26 cellular contexts compared by ENCODE assay signal in genomic region chr18:13672657-13673056, GRCh38. TPM values are rescaled to one million over a fixed set of nuclear protein-coding genes. Genes with fewer than 3 reads are reported as not detected.
DNase-seq lines count a peak whose midpoint lies in the region; ATAC-seq, FAIRE-seq and TF ChIP-seq lines count a peak whose summit lies in the region.
"Had no signal": no experiment of that assay in that cellular context is flagged by ENCODE, and none has a peak within 500 bp of the region (broad histone marks: within the 10 kb centered on the region; RNA-seq: fewer than 3 reads in every experiment).

No MANE protein-coding gene starts in this region.

- TF ChIP-seq POLR2A in gastrocnemius medialis (IDR thresholded peaks at IDR 0.05) = no peak

- H3K4me1 ChIP-seq in OCI-LY7 (ENCODE audit: insufficient read depth, low read length, poor library complexity, severe bottlenecking) (no peaks in the 10 kb centered on the region), SK-N-SH (ENCODE audit: control insufficient read depth in 1 of 2, insufficient read depth in 2 of 2, low read depth in 1 of 2, low read length in 1 of 2) (no peaks in the 10 kb centered on the region), gastrocnemius medialis (no peaks in the 10 kb centered on the region), smooth muscle cell (ENCODE audit: low read depth) (no peaks in the 10 kb centered on the region)
- H3K4me1 ChIP-seq: Caco-2 had no signal

- H3K9ac ChIP-seq in SK-N-SH (no peak overlapping the region), smooth muscle cell (ENCODE audit: low read depth) (no peak overlapping the region)
- H3K9ac ChIP-seq: KMS-11 had no signal

- H3K4me1 Mint-ChIP-seq in endothelial cell (ENCODE audit: unreplicated experiment) = no peaks in the 10 kb centered on the region
- H3K4me1 Mint-ChIP-seq: activated naive CD4-positive, alpha-beta T cell treated with anti-CD3 and anti-CD28 coated beads, Interleukin-2, amount 10 ng/mL, durations not matched to agents 7 days and 5 days had no signal

- H3K4me3 ChIP-seq in OCI-LY7 (ENCODE audit: low read depth, low read length, poor library complexity, severe bottlenecking) (no peak overlapping the region), SK-N-SH (ENCODE audit: low read depth in 2 of 2, low read length in 1 of 2) (no peak overlapping the region), gastrocnemius medialis (no peak overlapping the region), smooth muscle cell (no peak overlapping the region)
- H3K4me3 ChIP-seq: GM12878, right atrium auricular region, stomach, transverse colon had no signal

- intact Hi-C loops in OCI-LY7 (cut with micrococcal nuclease; ENCODE audit: unreplicated experiment) = no loop called here
- intact Hi-C loops in gastrocnemius medialis (cut with DNase I; ENCODE audit: low total_unique reads) = no loop called here

- H4K20me1 ChIP-seq in OCI-LY7 (ENCODE audit: insufficient read depth, low read length) (no peaks in the 10 kb centered on the region), SK-N-SH (ENCODE audit: insufficient read depth) (no peaks in the 10 kb centered on the region), smooth muscle cell (ENCODE audit: low read depth) (no peaks in the 10 kb centered on the region)

- 85% methylated on average over 7 of the region's 7 CpGs for WGBS in SK-N-SH (ENCODE audit: low lambda C conversion rate)
- 98% methylated on average over 7 of the region's 7 CpGs for WGBS in smooth muscle cell (ENCODE audit: low lambda C conversion rate)

- H3K27ac Mint-ChIP-seq in endothelial cell (ENCODE audit: unreplicated experiment) = peak overlapping the region; percentile 95
- H3K27ac Mint-ChIP-seq: activated CD4-positive, alpha-beta T cell treated with anti-CD3 and anti-CD28 coated beads, Interleukin-2, amount 10 ng/mL, durations not matched to agents 24 days and 14 days; activated naive CD4-positive, alpha-beta T cell treated with anti-CD3 and anti-CD28 coated beads, Interleukin-2, amount 10 ng/mL, durations not matched to agents 7 days and 5 days; dendritic cell treated with granulocyte-macrophage colony-stimulating factor and Interleukin-4, amounts not matched to agents 40 ng/mL and 50 ng/mL, for 4 days; T-helper 2 cell treated with Interferon-gamma antibody and Interleukin-4, amounts not matched to agents 5 μg/mL and 100 μg/mL, for 36 hours had no signal

- no peaks in the 10 kb centered on the region for H3K9me2 ChIP-seq in OCI-LY7 (ENCODE audit: insufficient read depth, low read length)
- H3K9me2 ChIP-seq in SK-N-SH = no peaks in the 10 kb centered on the region

- in situ Hi-C loops in gastrocnemius medialis (cut with MboI; ENCODE audit: low sequenced_read_pairs in 4 of 4) = no loop called here

- no peak for TF ChIP-seq CTCF in OCI-LY7 (conservative IDR thresholded peaks at IDR 0.05; ENCODE audit: low read length)
- TF ChIP-seq CTCF in endothelial cell (IDR thresholded peaks at IDR 0.05; ENCODE audit: unreplicated experiment) = no peak
- TF ChIP-seq CTCF in SK-N-SH (IDR thresholded peaks at IDR 0.05) = no peak
- TF ChIP-seq CTCF in gastrocnemius medialis (IDR thresholded peaks at IDR 0.05 in 4 of 5, conservative IDR thresholded peaks at IDR 0.05 in 1 of 5) = no peak
- no peak for TF ChIP-seq CTCF in smooth muscle cell (IDR thresholded peaks at IDR 0.05; ENCODE audit: borderline replicate concordance, insufficient read depth, poor library complexity, severe bottlenecking)

- H3K4me3 Mint-ChIP-seq in endothelial cell (ENCODE audit: unreplicated experiment) = no peak overlapping the region
- H3K4me3 Mint-ChIP-seq: activated CD4-positive, alpha-beta T cell treated with anti-CD3 and anti-CD28 coated beads, Interleukin-2, amount 10 ng/mL, durations not matched to agents 24 days and 14 days; activated naive CD4-positive, alpha-beta T cell treated with anti-CD3 and anti-CD28 coated beads, Interleukin-2, amount 10 ng/mL, durations not matched to agents 7 days and 5 days; dendritic cell treated with granulocyte-macrophage colony-stimulating factor and Interleukin-4, amounts not matched to agents 40 ng/mL and 50 ng/mL, for 4 days; T-helper 2 cell treated with Interferon-gamma antibody and Interleukin-4, amounts not matched to agents 5 μg/mL and 100 μg/mL, for 36 hours had no signal

- FAIRE-seq in urothelium cell line (lab: Jason Lieb, UNC) = peak; percentile 73
- FAIRE-seq: endometrium, GM12878, H54 had no signal

- H3F3A ChIP-seq in SK-N-SH (replicated peaks; ENCODE audit: insufficient read depth) (peaks cover 17% of the 10 kb centered on the region), smooth muscle cell (ENCODE audit: low read depth) (peaks cover 3% of the 10 kb centered on the region)

- H3K27me3 Mint-ChIP-seq in endothelial cell (ENCODE audit: unreplicated experiment) = peaks cover 6% of the 10 kb centered on the region
- H3K27me3 Mint-ChIP-seq: activated CD4-positive, alpha-beta T cell treated with anti-CD3 and anti-CD28 coated beads, Interleukin-2, amount 10 ng/mL, durations not matched to agents 24 days and 14 days; activated naive CD4-positive, alpha-beta T cell treated with anti-CD3 and anti-CD28 coated beads, Interleukin-2, amount 10 ng/mL, durations not matched to agents 7 days and 5 days; dendritic cell treated with granulocyte-macrophage colony-stimulating factor and Interleukin-4, amounts not matched to agents 40 ng/mL and 50 ng/mL, for 4 days had no signal

- no peak overlapping the region for H3K4me2 ChIP-seq in OCI-LY7 (ENCODE audit: low read length)
- no peak overlapping the region for H3K4me2 ChIP-seq in SK-N-SH
- H3K4me2 ChIP-seq in smooth muscle cell = no peak overlapping the region
- H3K4me2 ChIP-seq: KMS-11 had no signal

- no peak for TF ChIP-seq RAD21 in SK-N-SH (IDR thresholded peaks at IDR 0.05; ENCODE audit: low read length)

- DNase-seq in NOMO-1 (lab: John Stamatoyannopoulos, UW; ENCODE audit: unreplicated experiment in 2 of 2) (peak; percentile 9 to 25), NOMO-1 treated with dmso at 0.1 percent for 144 hours (lab: John Stamatoyannopoulos, UW; ENCODE audit: unreplicated experiment) (no peak), OCI-LY7 (ENCODE audit: low spot score) (peak; percentile 5), endothelial cell (ENCODE audit: low spot score) (no peak), urothelium cell line (ENCODE audit: low spot score) (no peak), SK-N-SH (no peak), gastrocnemius medialis (no peak), smooth muscle cell (lab: John Stamatoyannopoulos, UW; ENCODE audit: unreplicated experiment) (no peak)
- DNase-seq: activated CD4-positive, alpha-beta T cell treated with anti-CD3 and anti-CD28 coated beads, Interleukin-2, amount 10 ng/mL, durations not matched to agents 24 days and 14 days; activated naive CD4-positive, alpha-beta T cell treated with anti-CD3 and anti-CD28 coated beads, Interleukin-2, amount 10 ng/mL, durations not matched to agents 7 days and 5 days; Caco-2; kidney glomerular epithelial cell; NCI-H1694; NCI-H526; occipital lobe; stimulated activated CD4-positive, alpha-beta T cell treated with anti-CD3 and anti-CD28 coated beads, Interleukin-12 subunit alpha, Interleukin-12 subunit beta, amount 100 ng/mL, for 4 hours; stomach; transverse colon had no signal

- no TSS peak for BruUV-seq in OCI-LY7 (replicated peaks; lab: Mats Ljungman, UMichigan)

- CTCF ChIA-PET in OCI-LY7 (lab: Charles Lee; ENCODE audit: unreplicated experiment) (no interaction called here), SK-N-SH (lab: Yijun Ruan, JAX) (no interaction called here)

- no peak overlapping the region for H3K27ac ChIP-seq in OCI-LY7 (ENCODE audit: low read depth, low read length, poor library complexity, severe bottlenecking)
- no peak overlapping the region for H3K27ac ChIP-seq in SK-N-SH (ENCODE audit: low read depth in 2 of 2, low read length in 1 of 2)
- no peak overlapping the region for H3K27ac ChIP-seq in gastrocnemius medialis
- H3K27ac ChIP-seq in smooth muscle cell (ENCODE audit: low read depth) = no peak overlapping the region
- H3K27ac ChIP-seq: KMS-11, stomach, transverse colon, VCaP had no signal

- H3K27me3 ChIP-seq in SK-N-SH (ENCODE audit: insufficient read depth) (no peaks in the 10 kb centered on the region), gastrocnemius medialis (no peaks in the 10 kb centered on the region), smooth muscle cell (ENCODE audit: low read depth) (no peaks in the 10 kb centered on the region)
- H3K27me3 ChIP-seq: right atrium auricular region, stomach, transverse colon had no signal

- peaks cover under 1% of the 10 kb centered on the region; the same call in 1 of the 2 replicates for H3K79me2 ChIP-seq in OCI-LY7 (ENCODE audit: insufficient read depth, low read depth, low read length)
- H3K79me2 ChIP-seq in SK-N-SH (ENCODE audit: insufficient read depth) = peaks cover 9% of the 10 kb centered on the region; the same call in 1 of the 2 replicates
- H3K79me2 ChIP-seq in smooth muscle cell (ENCODE audit: low read depth) = peaks cover 22% of the 10 kb centered on the region

- peaks cover 24% of the 10 kb centered on the region for H3K36me3 ChIP-seq in OCI-LY7 (ENCODE audit: insufficient read depth, low read length)
- H3K36me3 ChIP-seq in SK-N-SH (replicated peaks in 1 of 2; ENCODE audit: control insufficient read depth in 1 of 2, insufficient read depth in 2 of 2, low read length in 1 of 2) = peaks cover 6 to 13% of the 10 kb centered on the region in 2 experiments
- peaks cover 0 to 6% of the 10 kb centered on the region in 2 donors for H3K36me3 ChIP-seq in gastrocnemius medialis
- no peaks in the 10 kb centered on the region for H3K36me3 ChIP-seq in smooth muscle cell (ENCODE audit: low read depth)

- H3K9me3 Mint-ChIP-seq in endothelial cell (ENCODE audit: unreplicated experiment) = peaks cover 11% of the 10 kb centered on the region
- H3K9me3 Mint-ChIP-seq: activated CD4-positive, alpha-beta T cell treated with anti-CD3 and anti-CD28 coated beads, Interleukin-2, amount 10 ng/mL, durations not matched to agents 24 days and 14 days; activated naive CD4-positive, alpha-beta T cell treated with anti-CD3 and anti-CD28 coated beads, Interleukin-2, amount 10 ng/mL, durations not matched to agents 7 days and 5 days; dendritic cell treated with granulocyte-macrophage colony-stimulating factor and Interleukin-4, amounts not matched to agents 40 ng/mL and 50 ng/mL, for 4 days; T-helper 2 cell treated with Interferon-gamma antibody and Interleukin-4, amounts not matched to agents 5 μg/mL and 100 μg/mL, for 36 hours had no signal

- ATAC-seq in gastrocnemius medialis = no peak
- ATAC-seq: GM12878 had no signal

- peaks cover 28% of the 10 kb centered on the region for H3K36me3 Mint-ChIP-seq in endothelial cell (ENCODE audit: low read depth, unreplicated experiment)

- H2AFZ ChIP-seq in OCI-LY7 (ENCODE audit: low read length) (no peak overlapping the region), SK-N-SH (ENCODE audit: low read depth) (no peak overlapping the region), smooth muscle cell (ENCODE audit: low read depth) (no peak overlapping the region)

- TF ChIP-seq EP300 in SK-N-SH (IDR thresholded peaks at IDR 0.05; ENCODE audit: borderline replicate concordance in 1 of 2, low read depth in 1 of 2, low read length in 1 of 2) = no peak

- no peaks in the 10 kb centered on the region for H3K9me3 ChIP-seq in OCI-LY7 (ENCODE audit: low read length)
- no peaks in the 10 kb centered on the region for H3K9me3 ChIP-seq in SK-N-SH
- no peaks in the 10 kb centered on the region for H3K9me3 ChIP-seq in gastrocnemius medialis
- no peaks in the 10 kb centered on the region for H3K9me3 ChIP-seq in smooth muscle cell (replicated peaks; ENCODE audit: low read depth)
- H3K9me3 ChIP-seq: Caco-2, right atrium auricular region, stomach, transverse colon had no signal

- POLR2A ChIA-PET in OCI-LY7 (lab: Charles Lee) (interaction anchor here (0.5 kb wide), 1 partner anchor 142 kb away, joined by 5 read pairs; no protein-coding TSS in a partner anchor), SK-N-SH (lab: Yijun Ruan, JAX) (no interaction called here)

RNA-seq across cellular contexts. Expression of gene FAM210A, which starts 53.7 kb away (rescaled TPM):
- 22.6 and 23.1 TPM in 2 replicates for total RNA-seq in OCI-LY7 (2014; rRNA removed; shearing (Covaris generic))
- total RNA-seq in OCI-LY7 (2022) (21.8 and 30.6 TPM in 2 replicates), endothelial cell (ENCODE audit: unreplicated experiment) (15.4 TPM), gastrocnemius medialis (10 to 100 TPM in 3 of 4 donors, 1 to 10 TPM in 1; 7.8 to 23.1 (median 16.3) TPM), smooth muscle cell (16.0 and 17.8 TPM in 2 replicates)
- polyA plus RNA-seq in SK-N-SH (2012; rRNA removed) (10.6 and 11.3 TPM in 2 replicates), smooth muscle cell (14.8 and 16.6 TPM in 2 replicates)
- 10.9 and 12.1 TPM in 2 replicates for polyA plus RNA-seq in SK-N-SH (2012; cell fraction: cytosol; rRNA removed)
- polyA plus RNA-seq in SK-N-SH (2012; cell fraction: nucleus; rRNA removed) = 8.0 and 10.0 TPM in 2 replicates

RNA-seq across cellular contexts. Expression of gene RNMT, which starts 53.8 kb away (rescaled TPM):
- 17.3 and 17.9 TPM in 2 replicates for total RNA-seq in OCI-LY7 (2014; rRNA removed; shearing (Covaris generic))
- total RNA-seq in OCI-LY7 (2022) (35.6 and 36.5 TPM in 2 replicates), endothelial cell (ENCODE audit: unreplicated experiment) (30.7 TPM), gastrocnemius medialis (10 to 100 TPM; 12.9 to 24.1 (median 18.6) TPM), smooth muscle cell (48.3 and 62.9 TPM in 2 replicates)
- polyA plus RNA-seq in SK-N-SH (2012; rRNA removed) (12.7 and 15.0 TPM in 2 replicates), smooth muscle cell (38.6 and 52.2 TPM in 2 replicates)
- 14.3 and 15.4 TPM in 2 replicates for polyA plus RNA-seq in SK-N-SH (2012; cell fraction: cytosol; rRNA removed)
- 15.9 and 28.5 TPM in 2 replicates for polyA plus RNA-seq in SK-N-SH (2012; cell fraction: nucleus; rRNA removed)

Comparison
In these comparisons a context has a peak if more than half of its experiments do, and no peak if none do; other contexts are left out.
1. DNase-seq: peak in NOMO-1 (2 of 2) and OCI-LY7 (single experiment); none in NOMO-1 treated with dmso at 0.1 percent for 144 hours (single experiment), endothelial cell (single experiment), urothelium cell line (single experiment), SK-N-SH (single experiment), gastrocnemius medialis (0 of 2) and smooth muscle cell (single experiment).